23 cellular contexts compared by ENCODE assay signal in the genomic region with DNA sequence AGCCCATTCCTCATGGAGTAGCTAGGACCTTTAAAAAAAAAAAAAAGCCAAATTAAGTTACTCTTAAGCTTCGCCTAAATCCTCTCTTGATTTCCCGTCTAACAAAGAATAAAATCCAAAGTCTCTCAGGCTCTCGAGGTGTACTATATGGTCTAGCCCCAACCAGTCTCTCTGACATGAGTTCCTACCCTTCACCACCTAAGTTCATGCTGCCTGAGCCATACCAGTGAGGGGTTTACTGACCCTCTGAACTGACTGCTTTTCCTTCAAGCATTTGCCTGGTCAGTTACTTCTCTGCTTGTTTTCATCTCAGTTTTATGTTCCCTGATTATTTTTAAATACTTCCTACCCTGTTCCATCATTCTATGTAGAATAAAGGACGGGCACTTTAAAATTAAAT.
"Had no signal": no experiment of that assay in that cellular context is flagged by ENCODE, and none has a peak within 500 bp of the region (broad histone marks: within the 10 kb centered on the region; RNA-seq: fewer than 3 reads in every experiment).

No MANE protein-coding gene starts in this region.

- ATAC-seq: Panc1, Right ventricle myocardium inferior, T-cell had no signal

- H3K9me3 Mint-ChIP-seq: activated naive CD4-positive, alpha-beta T cell treated with anti-CD3 and anti-CD28 coated beads, Interleukin-2, amount 50 U/mL, for 24 hours had no signal

- H3K4me3 Mint-ChIP-seq: activated CD4-positive, alpha-beta memory T cell treated with anti-CD3 and anti-CD28 coated beads for 36 hours; activated CD4-positive, alpha-beta T cell treated with anti-CD3 and anti-CD28 coated beads, Interleukin-2, amount 10 ng/mL, durations not matched to agents 7 days and 5 days; T-cell had no signal

- FAIRE-seq: bronchial epithelial cell had no signal

- H3K27ac Mint-ChIP-seq: activated CD4-positive, alpha-beta memory T cell treated with anti-CD3 and anti-CD28 coated beads for 36 hours; activated CD4-positive, alpha-beta T cell treated with anti-CD3 and anti-CD28 coated beads, Interleukin-2, amount 10 ng/mL, durations not matched to agents 7 days and 5 days; activated naive CD4-positive, alpha-beta T cell treated with anti-CD3 and anti-CD28 coated beads, Interleukin-2, amount 50 U/mL, for 24 hours had no signal

- H3K27ac ChIP-seq: SK-N-MC, VCaP had no signal

- DNase-seq: activated CD4-positive, alpha-beta memory T cell treated with anti-CD3 and anti-CD28 coated beads for 36 hours; activated CD4-positive, alpha-beta T cell treated with anti-CD3 and anti-CD28 coated beads, Interleukin-2, amount 10 ng/mL, durations not matched to agents 7 days and 5 days; activated CD4-positive, CD25-positive, alpha-beta regulatory T cell; activated effector memory CD4-positive, alpha-beta T cell treated with Interleukin-2 at 50 U/mL for 16 hours; activated naive CD4-positive, alpha-beta T cell; activated T-cell treated with anti-CD3 and anti-CD28 coated beads for 4 hours; aorta; MM.1S; NCI-H1105; NCI-H1436; NCI-H1694 treated with DMSO at 0.1 percent for 48 hours; NCI-H2029 treated with DMSO at 0.1 percent for 48 hours; NCI-H510A treated with DMSO at 0.1 percent for 48 hours; NK-92 treated with Interleukin-12 subunit alpha and Interleukin-12 subunit beta, amount 100 ng/mL, for 24 hours; OCI-M1; RPMI8226; T-cell had no signal

- H3K4me3 ChIP-seq: SK-N-MC had no signal

- H3K27me3 Mint-ChIP-seq: activated CD4-positive, alpha-beta memory T cell treated with anti-CD3 and anti-CD28 coated beads for 36 hours; activated CD4-positive, alpha-beta T cell treated with anti-CD3 and anti-CD28 coated beads, Interleukin-2, amount 10 ng/mL, durations not matched to agents 7 days and 5 days; activated naive CD4-positive, alpha-beta T cell treated with anti-CD3 and anti-CD28 coated beads, Interleukin-2, amount 50 U/mL, for 24 hours; T-cell had no signal
